ENCODE assay signal across 16 cellular contexts in genomic region chr14:95326987-95327386, GRCh38.
DNase-seq lines count a peak whose midpoint lies in the region; ATAC-seq lines count a peak whose summit lies in the region.
"Had no signal": no experiment of that assay in that cellular context is flagged by ENCODE, and none has a peak within 500 bp of the region (broad histone marks: within the 10 kb centered on the region; RNA-seq: fewer than 3 reads in every experiment).

No MANE protein-coding gene starts in this region.

- peak; percentile 11 for ATAC-seq in GM19023 (IDR thresholded peaks at IDR 0.05; ENCODE audit: unreplicated experiment)
- ATAC-seq in HG02798 (IDR thresholded peaks at IDR 0.05; ENCODE audit: poor library complexity, unreplicated experiment): peak; percentile 20
- ATAC-seq in stimulated activated naive B cell treated with anti-CD40 and anti-IgM and Interleukin-4, amounts not matched to agents 10 μg/mL and 1 μg/mL and 100 μg/mL, for 72 hours (replicated peaks): peak; percentile 36 to 55
- ATAC-seq: PC-3, right cardiac atrium had no signal

- DNase-seq in NOMO-1 (lab: John Stamatoyannopoulos, UW; ENCODE audit: unreplicated experiment in 2 of 2) (peak; percentile 64 to 77), NCI-H2171 treated with DMSO at 0.1 percent for 48 hours (lab: John Stamatoyannopoulos, UW) (no peak), anterior cingulate cortex (lab: John Stamatoyannopoulos, UW) (no peak), DMS153 (lab: John Stamatoyannopoulos, UW) (no peak)
- no peak for DNase-seq in stimulated activated naive B cell treated with anti-CD40 and anti-IgM and Interleukin-4, amounts not matched to agents 10 μg/mL and 1 μg/mL and 100 μg/mL, for 72 hours
- DNase-seq: activated naive CD4-positive, alpha-beta T cell treated with Interleukin-2 at 50 U/mL for 16 hours; CD4-positive, alpha-beta T cell; NCI-H1417; NCI-H446 treated with DMSO at 0.1 percent for 48 hours; nephron progenitor cell; PC-3; right cardiac atrium; stimulated activated CD4-positive, alpha-beta T cell treated with anti-CD3 and anti-CD28 coated beads, Interleukin-2, amount 100 ng/mL, for 24 hours; stimulated activated CD8-positive, alpha-beta memory T cell treated with anti-CD3 and anti-CD28 coated beads, Interleukin-4, amount 100 ng/mL, for 48 hours had no signal

- H3K27ac Mint-ChIP-seq in stimulated activated naive B cell treated with anti-CD40 and anti-IgM and Interleukin-4, amounts not matched to agents 10 μg/mL and 1 μg/mL and 100 μg/mL, for 72 hours: peak overlapping the region; percentile 42
- H3K27ac Mint-ChIP-seq: CD4-positive, alpha-beta T cell; nephron progenitor cell had no signal

- no peaks in the 10 kb centered on the region for H3K27me3 Mint-ChIP-seq in stimulated activated naive B cell treated with anti-CD40 and anti-IgM and Interleukin-4, amounts not matched to agents 10 μg/mL and 1 μg/mL and 100 μg/mL, for 72 hours

- H3K36me3 Mint-ChIP-seq in stimulated activated naive B cell treated with anti-CD40 and anti-IgM and Interleukin-4, amounts not matched to agents 10 μg/mL and 1 μg/mL and 100 μg/mL, for 72 hours: no peaks in the 10 kb centered on the region

- peaks cover 39 to 40% of the 10 kb centered on the region in 2 donors for H3K4me1 Mint-ChIP-seq in stimulated activated naive B cell treated with anti-CD40 and anti-IgM and Interleukin-4, amounts not matched to agents 10 μg/mL and 1 μg/mL and 100 μg/mL, for 72 hours

- H3K9me3 Mint-ChIP-seq in stimulated activated naive B cell treated with anti-CD40 and anti-IgM and Interleukin-4, amounts not matched to agents 10 μg/mL and 1 μg/mL and 100 μg/mL, for 72 hours: no peaks in the 10 kb centered on the region
- H3K9me3 Mint-ChIP-seq: CD4-positive, alpha-beta T cell had no signal

- no peak overlapping the region for H3K4me3 Mint-ChIP-seq in stimulated activated naive B cell treated with anti-CD40 and anti-IgM and Interleukin-4, amounts not matched to agents 10 μg/mL and 1 μg/mL and 100 μg/mL, for 72 hours
- H3K4me3 Mint-ChIP-seq: CD4-positive, alpha-beta T cell; nephron progenitor cell had no signal

Comparison
In these comparisons a context has a peak if more than half of its experiments do, and no peak if none do; other contexts are left out.
1. DNase-seq: peak in NOMO-1 (2 of 2); none in stimulated activated naive B cell treated with anti-CD40 and anti-IgM and Interleukin-4, amounts not matched to agents 10 μg/mL and 1 μg/mL and 100 μg/mL, for 72 hours (single experiment), NCI-H2171 treated with DMSO at 0.1 percent for 48 hours (single experiment), anterior cingulate cortex (0 of 58) and DMS153 (single experiment).
2. Peak in every context shown above with its lines, with median percentiles within 50 percentile points of each other: ATAC-seq.